12 cellular contexts compared by ENCODE assay signal in genomic region chr21:16563795-16564194, GRCh38.
DNase-seq lines count a peak whose midpoint lies in the region; ATAC-seq and TF ChIP-seq lines count a peak whose summit lies in the region.
"Had no signal": no experiment of that assay in that cellular context is flagged by ENCODE, and none has a peak within 500 bp of the region (broad histone marks: within the 10 kb centered on the region; RNA-seq: fewer than 3 reads in every experiment).

No MANE protein-coding gene starts in this region.

- H3K4me1 ChIP-seq in cardiac muscle cell (ENCODE audit: low read depth) (no peaks in the 10 kb centered on the region), breast epithelium (no peaks in the 10 kb centered on the region), liver (ENCODE audit: control insufficient read depth in 4 of 4, insufficient read depth in 4 of 4, low read length in 3 of 4) (peaks cover 0 to 11% (median 4%) of the 10 kb centered on the region in 4 donors)

- no peak for TF ChIP-seq POLR2A in breast epithelium (IDR thresholded peaks at IDR 0.05)

- no peak overlapping the region for H3K9ac ChIP-seq in liver (ENCODE audit: low read depth in 1 of 2, low read length in 2 of 2)

- TF ChIP-seq RAD21 in liver (IDR thresholded peaks at IDR 0.05), result peak in 1 of 2 donors; percentile 23

- H3K36me3 ChIP-seq in cardiac muscle cell (no peaks in the 10 kb centered on the region), breast epithelium (no peaks in the 10 kb centered on the region), liver (ENCODE audit: control insufficient read depth in 4 of 4, insufficient read depth in 3 of 4, low read depth in 1 of 4, low read length in 3 of 4) (peaks cover 0 to 1% (median 0%) of the 10 kb centered on the region in 4 donors)

- no peak overlapping the region for H3K27ac Mint-ChIP-seq in activated CD8-positive, alpha-beta T cell treated with anti-CD3 and anti-CD28 coated beads, Interleukin-2, amount 10 ng/mL, durations not matched to agents 7 days and 5 days

- TF ChIP-seq CTCF in cardiac muscle cell (IDR thresholded peaks at IDR 0.05; ENCODE audit: low read depth, low read length) (no peak), breast epithelium (IDR thresholded peaks at IDR 0.05) (no peak), liver (IDR thresholded peaks at IDR 0.05; ENCODE audit: low read depth, low read length, missing input control) (no peak)

- no peaks in the 10 kb centered on the region for H3K36me3 Mint-ChIP-seq in activated CD8-positive, alpha-beta T cell treated with anti-CD3 and anti-CD28 coated beads, Interleukin-2, amount 10 ng/mL, durations not matched to agents 7 days and 5 days (ENCODE audit: low read depth)

- DNase-seq in cardiac muscle cell (ENCODE audit: low read depth in 1 of 2, low spot score in 1 of 2) (peak; percentile 52 to 62), cardiac septum (ENCODE audit: low spot score) (no peak), breast epithelium (ENCODE audit: low spot score in 2 of 2) (peak in 1 of 2 donors; percentile 72), NAMALWA (ENCODE audit: low spot score) (no peak)
- DNase-seq in activated CD8-positive, alpha-beta T cell treated with anti-CD3 and anti-CD28 coated beads, Interleukin-2, amount 10 ng/mL, durations not matched to agents 7 days and 5 days, result no peak
- DNase-seq: 8988T, amniotic stem cell, NCI-H2227 treated with DMSO at 0.1 percent for 48 hours, substantia nigra had no signal

- WGBS in liver, result 76% methylated on average over 7 of the region's 7 CpGs

- no peaks in the 10 kb centered on the region for H3K4me1 Mint-ChIP-seq in activated CD8-positive, alpha-beta T cell treated with anti-CD3 and anti-CD28 coated beads, Interleukin-2, amount 10 ng/mL, durations not matched to agents 7 days and 5 days (ENCODE audit: low read depth)

- no peak overlapping the region for H3K4me3 ChIP-seq in cardiac muscle cell
- no peak overlapping the region for H3K4me3 ChIP-seq in breast epithelium
- no peak overlapping the region for H3K4me3 ChIP-seq in liver (ENCODE audit: low read depth in 1 of 3, low read length in 3 of 3)

- CTCF ChIA-PET in activated CD8-positive, alpha-beta T cell treated with anti-CD3 and anti-CD28 coated beads, Interleukin-2, amount 10 ng/mL, durations not matched to agents 7 days and 5 days (lab: Charles Lee), result no interaction called here

- H3K9me3 Mint-ChIP-seq in activated CD8-positive, alpha-beta T cell treated with anti-CD3 and anti-CD28 coated beads, Interleukin-2, amount 10 ng/mL, durations not matched to agents 7 days and 5 days (ENCODE audit: insufficient read depth), result peaks cover 3% of the 10 kb centered on the region

- H3K27me3 Mint-ChIP-seq in activated CD8-positive, alpha-beta T cell treated with anti-CD3 and anti-CD28 coated beads, Interleukin-2, amount 10 ng/mL, durations not matched to agents 7 days and 5 days (ENCODE audit: low read depth), result no peaks in the 10 kb centered on the region

- POLR2A ChIA-PET in activated CD8-positive, alpha-beta T cell treated with anti-CD3 and anti-CD28 coated beads, Interleukin-2, amount 10 ng/mL, durations not matched to agents 7 days and 5 days (lab: Charles Lee), result interaction anchor here (0.6 kb wide), 1 partner anchor 1137 kb away, joined by 7 read pairs; no protein-coding TSS in a partner anchor

- no peak for ATAC-seq in activated CD8-positive, alpha-beta T cell treated with anti-CD3 and anti-CD28 coated beads, Interleukin-2, amount 10 ng/mL, durations not matched to agents 7 days and 5 days
- no peak for ATAC-seq in HG02588 (IDR thresholded peaks at IDR 0.05; ENCODE audit: unreplicated experiment)
- no peak for ATAC-seq in HG02642 (IDR thresholded peaks at IDR 0.05; ENCODE audit: poor library complexity, unreplicated experiment)

- H3K9me3 ChIP-seq in cardiac muscle cell (ENCODE audit: low read depth) (no peaks in the 10 kb centered on the region), breast epithelium (no peaks in the 10 kb centered on the region), liver (ENCODE audit: control insufficient read depth in 4 of 4, low read length in 3 of 4) (no peaks in the 10 kb centered on the region)

- H3K27ac ChIP-seq in cardiac muscle cell (no peak overlapping the region), breast epithelium (peak overlapping the region; percentile 33), liver (ENCODE audit: low read depth in 1 of 2, low read length in 2 of 2) (peak overlapping the region in 1 of 2 donors; percentile 7)

- H3K4me3 Mint-ChIP-seq in activated CD8-positive, alpha-beta T cell treated with anti-CD3 and anti-CD28 coated beads, Interleukin-2, amount 10 ng/mL, durations not matched to agents 7 days and 5 days, result no peak overlapping the region

- intact Hi-C loops in cardiac septum (cut with DNase I), result no loop called here
- intact Hi-C loops in breast epithelium (cut with DNase I; ENCODE audit: low total_unique reads), result no loop called here

- no peaks in the 10 kb centered on the region for H3K27me3 ChIP-seq in cardiac muscle cell
- H3K27me3 ChIP-seq in breast epithelium, result no peaks in the 10 kb centered on the region
- H3K27me3 ChIP-seq in liver (ENCODE audit: control insufficient read depth in 4 of 4, insufficient read depth in 4 of 4, low read length in 3 of 4), result no peaks in the 10 kb centered on the region

TF ChIP-seq in liver, 16 proteins besides CTCF, POLR2A, EP300 and RAD21:
- TF ChIP-seq YY1 (IDR thresholded peaks at IDR 0.05), result no peak
- TF ChIP-seq JUND (IDR thresholded peaks at IDR 0.05), result peak in 1 of 2 donors; percentile 32
- TF ChIP-seq REST (IDR thresholded peaks at IDR 0.05), result no peak
- peak; percentile 72 to 91 for TF ChIP-seq RXRA (IDR thresholded peaks at IDR 0.05)
- TF ChIP-seq MAX (IDR thresholded peaks at IDR 0.05), result peak; percentile 19
- peak; percentile 14 for TF ChIP-seq HNF4A (conservative IDR thresholded peaks at IDR 0.05)
- peak; percentile 79 for TF ChIP-seq NR2F2 (IDR thresholded peaks at IDR 0.05)
- peak; percentile 19 for TF ChIP-seq SP1 (IDR thresholded peaks at IDR 0.05)
- TF ChIP-seq TAF1 (conservative IDR thresholded peaks at IDR 0.05), result no peak

Comparison
In these comparisons a context has a peak if more than half of its experiments do, and no peak if none do; other contexts are left out.
1. DNase-seq: peak in cardiac muscle cell (2 of 2); none in cardiac septum (single experiment), NAMALWA (single experiment) and activated CD8-positive, alpha-beta T cell treated with anti-CD3 and anti-CD28 coated beads, Interleukin-2, amount 10 ng/mL, durations not matched to agents 7 days and 5 days (single experiment).